Comparison of ENCODE assay signal across 1 cellular context in genomic region chr11:119972281-119972680, GRCh38.
TF ChIP-seq lines count a peak whose summit lies in the region.

No MANE protein-coding gene starts in this region.

TF ChIP-seq in IMR-90, 13 proteins besides CTCF, POLR2A, EP300 and RAD21 (continued from another document):
- no peak for TF ChIP-seq USF2 (IDR thresholded peaks at IDR 0.05; ENCODE audit: low read depth, low read length)
